10 cellular contexts compared by ENCODE assay signal in genomic region chr5:119330367-119331183, GRCh38. TPM values are rescaled to one million over a fixed set of nuclear protein-coding genes. Genes with fewer than 3 reads are reported as not detected.
DNase-seq lines count a peak whose midpoint lies in the region; ATAC-seq, FAIRE-seq and TF ChIP-seq lines count a peak whose summit lies in the region.
"Had no signal": no experiment of that assay in that cellular context is flagged by ENCODE, and none has a peak within 500 bp of the region (broad histone marks: within the 10 kb centered on the region; RNA-seq: fewer than 3 reads in every experiment).

No MANE protein-coding gene starts in this region.

- H3K4ac ChIP-seq in mesendoderm (ENCODE audit: low read depth, low read length), result no peak overlapping the region

- intact Hi-C loops in pancreas (cut with DNase I), result no loop called here

- H2BK5ac ChIP-seq in mesendoderm (ENCODE audit: low read length), result no peak overlapping the region

- no peak overlapping the region for H3K4me3 ChIP-seq in mesendoderm (ENCODE audit: low read length)
- H3K4me3 ChIP-seq in pancreas, result no peak overlapping the region

- no peak overlapping the region for H3K56ac ChIP-seq in mesendoderm (ENCODE audit: low read length)

- no peak overlapping the region for H3K4me2 ChIP-seq in mesendoderm (ENCODE audit: low read length)

- H3K18ac ChIP-seq in mesendoderm (ENCODE audit: low read length), result no peak overlapping the region

- ATAC-seq in pancreas, result no peak
- no peak for ATAC-seq in HG02885 (IDR thresholded peaks at IDR 0.05; ENCODE audit: poor library complexity, unreplicated experiment)

- no peak for TF ChIP-seq CTCF in pancreas (IDR thresholded peaks at IDR 0.05)

- DNase-seq in stimulated activated CD4-positive, alpha-beta T cell treated with anti-CD3 and anti-CD28 coated beads, Interleukin-15, amount 100 ng/mL, for 24 hours, result peak; percentile 72
- DNase-seq in stimulated activated CD4-positive, alpha-beta T cell treated with anti-CD3 and anti-CD28 coated beads, Interleukin-12 subunit alpha, Interleukin-12 subunit beta, amount 100 ng/mL, for 4 hours, result no peak
- DNase-seq in activated naive CD4-positive, alpha-beta T cell treated with Interleukin-2 at 50 U/mL for 16 hours, result peak; percentile 75
- DNase-seq in mesendoderm, result peak; percentile 43
- DNase-seq in SW480 (ENCODE audit: low spot score), result no peak
- DNase-seq in Kasumi-1 (lab: John Stamatoyannopoulos, UW), result no peak
- DNase-seq in pancreas, result no peak
- DNase-seq: amygdala, foreskin fibroblast had no signal

- H3K36me3 ChIP-seq in mesendoderm (ENCODE audit: control insufficient read depth, insufficient read depth, low read length) (no peaks in the 10 kb centered on the region), pancreas (no peaks in the 10 kb centered on the region)

- no peak overlapping the region for H3K23ac ChIP-seq in mesendoderm (ENCODE audit: low read length)

- H3K4me1 ChIP-seq in mesendoderm (ENCODE audit: control insufficient read depth, low read depth, low read length), result peaks cover 4% of the 10 kb centered on the region
- H3K4me1 ChIP-seq in pancreas, result peaks cover 0 to 22% (median 6%) of the 10 kb centered on the region in 3 donors

- H2AK5ac ChIP-seq in mesendoderm (ENCODE audit: low read length), result no peak overlapping the region

- no peak overlapping the region for H3K9ac ChIP-seq in mesendoderm (ENCODE audit: low read length)

- no peaks in the 10 kb centered on the region for H3K27me3 ChIP-seq in mesendoderm (ENCODE audit: insufficient read depth, low read length, poor library complexity)
- H3K27me3 ChIP-seq in pancreas, result no peaks in the 10 kb centered on the region

- H4K5ac ChIP-seq in mesendoderm (ENCODE audit: low read length), result no peak overlapping the region

- no CpG with 5 or more reads among the region's 9 CpGs for WGBS in mesendoderm (ENCODE audit: extremely low coverage, insufficient coverage, low lambda C conversion rate)
- WGBS in pancreas, 2 donors, result 72 to 75% methylated on average over 9 of the region's 9 CpGs

- H4K8ac ChIP-seq in mesendoderm (ENCODE audit: low read depth, low read length), result no peak overlapping the region

- no peak overlapping the region for H2BK120ac ChIP-seq in mesendoderm (ENCODE audit: low read depth, low read length)

- no peak for FAIRE-seq in pancreas (lab: Jason Lieb, UNC)

- no peaks in the 10 kb centered on the region for H3K9me3 ChIP-seq in pancreas

- peaks cover 3% of the 10 kb centered on the region for H3K79me1 ChIP-seq in mesendoderm (ENCODE audit: low read length)

- no peaks in the 10 kb centered on the region for H3K79me2 ChIP-seq in mesendoderm (ENCODE audit: control insufficient read depth, insufficient read depth, low read length)

- no peak overlapping the region for H2BK15ac ChIP-seq in mesendoderm (replicated peaks; ENCODE audit: low read depth)

- H3K27ac ChIP-seq in mesendoderm (ENCODE audit: low read depth, low read length) (no peak overlapping the region), pancreas (no peak overlapping the region)

RNA-seq across cellular contexts. Expression of gene TNFAIP8, which starts 25.2 kb away (rescaled TPM):
- polyA plus RNA-seq in mesendoderm (2013, experiment 1 of 2), result 11.8 TPM
- polyA plus RNA-seq in mesendoderm (2013, experiment 2 of 2), result 11.9 TPM
- 10 to 100 TPM in 3 of 6 donors, 1 to 10 TPM in 3; 7.5 to 14.2 (median 10.6) TPM for total RNA-seq in pancreas
- 1 to 10 TPM; 5.7 to 7.7 TPM for polyA plus RNA-seq in pancreas

Comparison
In these comparisons a context has a peak if more than half of its experiments do, and no peak if none do; other contexts are left out.
1. DNase-seq: peak in stimulated activated CD4-positive, alpha-beta T cell treated with anti-CD3 and anti-CD28 coated beads, Interleukin-15, amount 100 ng/mL, for 24 hours (single experiment), activated naive CD4-positive, alpha-beta T cell treated with Interleukin-2 at 50 U/mL for 16 hours (single experiment) and mesendoderm (single experiment); none in stimulated activated CD4-positive, alpha-beta T cell treated with anti-CD3 and anti-CD28 coated beads, Interleukin-12 subunit alpha, Interleukin-12 subunit beta, amount 100 ng/mL, for 4 hours (single experiment), SW480 (single experiment), Kasumi-1 (0 of 2) and pancreas (0 of 6).